9 cellular contexts compared by ENCODE assay signal in genomic region chr12:87491598-87491997, GRCh38.
"Had no signal": no experiment of that assay in that cellular context is flagged by ENCODE, and none has a peak within 500 bp of the region (broad histone marks: within the 10 kb centered on the region; RNA-seq: fewer than 3 reads in every experiment).

No MANE protein-coding gene starts in this region.

- DNase-seq: GM23248, GOT3, H7, HFFc6, KBM-7 had no signal

- H3K4me3 ChIP-seq: GM23248, HAP-1 had no signal

- ATAC-seq: HCT116 had no signal

- FAIRE-seq: HTR-8/SVneo had no signal

- H3K27ac ChIP-seq: GM23248, KMS-11 had no signal

- H3K9ac ChIP-seq: GM23248, KMS-11 had no signal

- H3K9me3 ChIP-seq: HAP-1 had no signal

- H3K4me1 ChIP-seq: HAP-1 had no signal

- H3K36me3 ChIP-seq: HAP-1 had no signal

- H3K4me2 ChIP-seq: KMS-11 had no signal
